Comparison of ENCODE assay signal across 25 cellular contexts in the genomic region with DNA sequence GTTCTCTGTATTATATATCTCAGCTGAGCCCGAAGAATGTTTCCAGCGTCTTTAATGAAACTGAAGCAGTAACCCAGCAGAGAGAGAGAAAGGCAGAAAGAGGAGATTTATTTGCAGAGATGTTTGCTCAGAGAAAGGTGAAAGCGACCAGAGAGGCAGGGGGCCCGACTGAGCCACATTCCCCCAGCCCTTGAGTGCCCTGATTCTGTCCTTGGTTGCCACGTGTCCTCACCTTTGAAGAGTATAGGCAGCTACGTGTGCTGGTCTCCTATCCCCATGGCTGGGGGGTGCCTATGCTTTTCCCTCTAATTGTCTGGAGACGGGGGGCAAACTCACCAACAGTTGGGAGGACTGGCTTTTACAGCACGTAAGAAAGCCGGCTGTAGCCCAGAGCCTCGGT.
DNase-seq lines count a peak whose midpoint lies in the region; ATAC-seq and TF ChIP-seq lines count a peak whose summit lies in the region.
"Had no signal": no experiment of that assay in that cellular context is flagged by ENCODE, and none has a peak within 500 bp of the region (broad histone marks: within the 10 kb centered on the region; RNA-seq: fewer than 3 reads in every experiment).

No MANE protein-coding gene starts in this region.

- DNase-seq in CD14-positive monocyte (ENCODE audit: low spot score): peak; percentile 4
- DNase-seq in coronary artery (ENCODE audit: low spot score): no peak
- DNase-seq in psoas muscle: peak in 1 of 2 donors; percentile 18
- DNase-seq in activated CD8-positive, alpha-beta T cell treated with anti-CD3 and anti-CD28 coated beads for 36 hours: no peak
- no peak for DNase-seq in head of caudate nucleus
- no peak for DNase-seq in effector memory CD8-positive, alpha-beta T cell
- no peak for DNase-seq in activated T-helper 2 cell treated with anti-CD3 and anti-CD28 coated beads, Interferon-gamma antibody, Interleukin-2, Interleukin-4, amounts not matched to agents 10 μg/mL and 5 μg/mL and 100 μg/mL, durations not matched to agents 14 hours and 24 hours and 36 hours (ENCODE audit: low spot score)
- DNase-seq: ACHN; Caco-2; CD4-positive, alpha-beta memory T cell; DMS 273 treated with DMSO at 0.1 percent for 48 hours; H9; HFFc6; KBM-7; NCI-H1092; NCI-H1436; NCI-H2029; NCI-H226; NCI-H510A treated with DMSO at 0.1 percent for 48 hours; NCI-H748 treated with DMSO at 0.1 percent for 48 hours; PC-9; SIG-M5 had no signal

- H3K27ac Mint-ChIP-seq in CD14-positive monocyte: no peak overlapping the region
- H3K27ac Mint-ChIP-seq in activated CD8-positive, alpha-beta T cell treated with anti-CD3 and anti-CD28 coated beads for 36 hours: no peak overlapping the region
- no peak overlapping the region for H3K27ac Mint-ChIP-seq in effector memory CD8-positive, alpha-beta T cell
- no peak overlapping the region for H3K27ac Mint-ChIP-seq in activated T-helper 2 cell treated with anti-CD3 and anti-CD28 coated beads, Interferon-gamma antibody, Interleukin-2, Interleukin-4, amounts not matched to agents 10 μg/mL and 5 μg/mL and 100 μg/mL, durations not matched to agents 14 hours and 24 hours and 36 hours
- H3K27ac Mint-ChIP-seq: CD4-positive, alpha-beta memory T cell; HFFc6 had no signal

- TF ChIP-seq CTCF in CD14-positive monocyte (IDR thresholded peaks at IDR 0.05): no peak
- no peak for TF ChIP-seq CTCF in coronary artery (IDR thresholded peaks at IDR 0.05)
- no peak for TF ChIP-seq CTCF in psoas muscle (IDR thresholded peaks at IDR 0.05)
- TF ChIP-seq CTCF in activated CD8-positive, alpha-beta T cell treated with anti-CD3 and anti-CD28 coated beads for 36 hours (IDR thresholded peaks at IDR 0.05): no peak

- POLR2A ChIA-PET in activated CD8-positive, alpha-beta T cell treated with anti-CD3 and anti-CD28 coated beads for 36 hours (lab: Charles Lee): no interaction called here

- no peak for ATAC-seq in psoas muscle
- no peak for ATAC-seq in activated CD8-positive, alpha-beta T cell treated with anti-CD3 and anti-CD28 coated beads for 36 hours
- ATAC-seq in effector memory CD8-positive, alpha-beta T cell (replicated peaks): no peak

- H3K9me3 Mint-ChIP-seq in CD14-positive monocyte: peaks cover 0 to 8% (median 3%) of the 10 kb centered on the region in 7 donors
- H3K9me3 Mint-ChIP-seq in activated CD8-positive, alpha-beta T cell treated with anti-CD3 and anti-CD28 coated beads for 36 hours: peaks cover 8% of the 10 kb centered on the region
- H3K9me3 Mint-ChIP-seq in effector memory CD8-positive, alpha-beta T cell: no peaks in the 10 kb centered on the region
- peaks cover 10% of the 10 kb centered on the region for H3K9me3 Mint-ChIP-seq in activated T-helper 2 cell treated with anti-CD3 and anti-CD28 coated beads, Interferon-gamma antibody, Interleukin-2, Interleukin-4, amounts not matched to agents 10 μg/mL and 5 μg/mL and 100 μg/mL, durations not matched to agents 14 hours and 24 hours and 36 hours

- H3K36me3 ChIP-seq in muscle layer of duodenum (ENCODE audit: control insufficient read depth in 1 of 2, insufficient read depth in 2 of 2, low read length in 2 of 2): no peaks in the 10 kb centered on the region
- no peaks in the 10 kb centered on the region for H3K36me3 ChIP-seq in psoas muscle (ENCODE audit: insufficient read depth in 1 of 2, low read depth in 1 of 2)
- H3K36me3 ChIP-seq: BLaER1 had no signal

- peaks cover 3 to 5% of the 10 kb centered on the region in 2 donors for H3K9me3 ChIP-seq in muscle layer of duodenum (ENCODE audit: control insufficient read depth in 1 of 2, low read length in 2 of 2)
- H3K9me3 ChIP-seq in psoas muscle: peaks cover 10% of the 10 kb centered on the region

- CTCF ChIA-PET in activated CD8-positive, alpha-beta T cell treated with anti-CD3 and anti-CD28 coated beads for 36 hours (lab: Charles Lee): no interaction called here

- H3K27me3 ChIP-seq in muscle layer of duodenum (ENCODE audit: low read depth, low read length): no peaks in the 10 kb centered on the region
- H3K27me3 ChIP-seq in psoas muscle (ENCODE audit: insufficient read depth in 3 of 3, low read length in 2 of 3): peaks cover 0 to 2% (median 0%) of the 10 kb centered on the region in 3 donors
- H3K27me3 ChIP-seq: BLaER1 had no signal

- 71 to 74% (median 72%) methylated on average over 10 of the region's 10 CpGs for WGBS in psoas muscle, 3 donors

- H3K4me1 ChIP-seq in muscle layer of duodenum (ENCODE audit: control insufficient read depth in 1 of 2, insufficient read depth in 2 of 2, low read length in 2 of 2) (peaks cover 0 to 4% of the 10 kb centered on the region in 2 donors), psoas muscle (no peaks in the 10 kb centered on the region)
- H3K4me1 ChIP-seq: Caco-2 had no signal

- peaks cover 0 to 11% (median 1%) of the 10 kb centered on the region in 3 donors for H3K27me3 Mint-ChIP-seq in CD14-positive monocyte (ENCODE audit: low read depth in 3 of 3)
- peaks cover 3% of the 10 kb centered on the region for H3K27me3 Mint-ChIP-seq in activated CD8-positive, alpha-beta T cell treated with anti-CD3 and anti-CD28 coated beads for 36 hours
- H3K27me3 Mint-ChIP-seq in effector memory CD8-positive, alpha-beta T cell: peaks cover 32 to 54% of the 10 kb centered on the region in 2 donors
- H3K27me3 Mint-ChIP-seq in activated T-helper 2 cell treated with anti-CD3 and anti-CD28 coated beads, Interferon-gamma antibody, Interleukin-2, Interleukin-4, amounts not matched to agents 10 μg/mL and 5 μg/mL and 100 μg/mL, durations not matched to agents 14 hours and 24 hours and 36 hours (ENCODE audit: low read depth): no peaks in the 10 kb centered on the region

- no peak overlapping the region for H3K4me3 Mint-ChIP-seq in CD14-positive monocyte
- no peak overlapping the region for H3K4me3 Mint-ChIP-seq in activated CD8-positive, alpha-beta T cell treated with anti-CD3 and anti-CD28 coated beads for 36 hours
- H3K4me3 Mint-ChIP-seq in effector memory CD8-positive, alpha-beta T cell: no peak overlapping the region
- no peak overlapping the region for H3K4me3 Mint-ChIP-seq in activated T-helper 2 cell treated with anti-CD3 and anti-CD28 coated beads, Interferon-gamma antibody, Interleukin-2, Interleukin-4, amounts not matched to agents 10 μg/mL and 5 μg/mL and 100 μg/mL, durations not matched to agents 14 hours and 24 hours and 36 hours (ENCODE audit: low read depth)
- H3K4me3 Mint-ChIP-seq: CD4-positive, alpha-beta memory T cell; H9; HFFc6 had no signal

- intact Hi-C loops in CD14-positive monocyte (cut with micrococcal nuclease) (no loop called here), psoas muscle (cut with DNase I) (no loop called here), head of caudate nucleus (cut with DNase I) (no loop called here)
- intact Hi-C loops in activated CD8-positive, alpha-beta T cell treated with anti-CD3 and anti-CD28 coated beads for 36 hours (cut with micrococcal nuclease): no loop called here
- intact Hi-C loops in activated T-helper 2 cell treated with anti-CD3 and anti-CD28 coated beads, Interferon-gamma antibody, Interleukin-2, Interleukin-4, amounts not matched to agents 10 μg/mL and 5 μg/mL and 100 μg/mL, durations not matched to agents 14 hours and 24 hours and 36 hours (cut with micrococcal nuclease): no loop called here

- H3K27ac ChIP-seq in coronary artery: peak overlapping the region; percentile 78 to 92
- H3K27ac ChIP-seq in muscle layer of duodenum (ENCODE audit: low read length): peak overlapping the region; percentile 19
- peak overlapping the region; percentile 9 for H3K27ac ChIP-seq in psoas muscle
- H3K27ac ChIP-seq: 22Rv1, BLaER1, PC-9 had no signal

- H3K4me3 ChIP-seq in coronary artery (no peak overlapping the region), muscle layer of duodenum (ENCODE audit: low read depth in 1 of 2, low read length in 2 of 2) (no peak overlapping the region), psoas muscle (no peak overlapping the region)
- H3K4me3 ChIP-seq: BLaER1, PC-9 had no signal

- H3K36me3 Mint-ChIP-seq in CD14-positive monocyte: no peaks in the 10 kb centered on the region
- no peaks in the 10 kb centered on the region for H3K36me3 Mint-ChIP-seq in activated CD8-positive, alpha-beta T cell treated with anti-CD3 and anti-CD28 coated beads for 36 hours (ENCODE audit: low read depth)
- H3K36me3 Mint-ChIP-seq in effector memory CD8-positive, alpha-beta T cell (ENCODE audit: insufficient read depth): no peaks in the 10 kb centered on the region
- no peaks in the 10 kb centered on the region for H3K36me3 Mint-ChIP-seq in activated T-helper 2 cell treated with anti-CD3 and anti-CD28 coated beads, Interferon-gamma antibody, Interleukin-2, Interleukin-4, amounts not matched to agents 10 μg/mL and 5 μg/mL and 100 μg/mL, durations not matched to agents 14 hours and 24 hours and 36 hours (ENCODE audit: low read depth)
- H3K36me3 Mint-ChIP-seq: CD4-positive, alpha-beta memory T cell had no signal

- no peaks in the 10 kb centered on the region for H3K4me1 Mint-ChIP-seq in CD14-positive monocyte
- no peaks in the 10 kb centered on the region for H3K4me1 Mint-ChIP-seq in activated CD8-positive, alpha-beta T cell treated with anti-CD3 and anti-CD28 coated beads for 36 hours (ENCODE audit: low read depth)
- no peaks in the 10 kb centered on the region for H3K4me1 Mint-ChIP-seq in effector memory CD8-positive, alpha-beta T cell (ENCODE audit: low read depth in 2 of 2)
- H3K4me1 Mint-ChIP-seq in activated T-helper 2 cell treated with anti-CD3 and anti-CD28 coated beads, Interferon-gamma antibody, Interleukin-2, Interleukin-4, amounts not matched to agents 10 μg/mL and 5 μg/mL and 100 μg/mL, durations not matched to agents 14 hours and 24 hours and 36 hours (ENCODE audit: low read depth): no peaks in the 10 kb centered on the region
- H3K4me1 Mint-ChIP-seq: CD4-positive, alpha-beta memory T cell had no signal

Comparison
In these comparisons a context has a peak if more than half of its experiments do, and no peak if none do; other contexts are left out.
1. H3K27ac ChIP-seq: peak in every context shown above with its lines; median percentile 85 in coronary artery; 19 in muscle layer of duodenum; 9 in psoas muscle.